1 cellular context compared by ENCODE assay signal in genomic region chr19:34282611-34283519, GRCh38.
TF ChIP-seq lines count a peak whose summit lies in the region.

No MANE protein-coding gene starts in this region.

TF ChIP-seq in SK-N-SH treated with all-trans-retinoic acid at 6 μM for 48 hours, 23 proteins besides CTCF, POLR2A, EP300 and RAD21 (continued from another document):
- TF ChIP-seq TSHZ2 (CRISPR knock-in tag; IDR thresholded peaks at IDR 0.05) (no peak), ZNF70 (CRISPR knock-in tag; IDR thresholded peaks at IDR 0.05) (no peak), ZNF8 (CRISPR knock-in tag; IDR thresholded peaks at IDR 0.05) (no peak), ARNTL (CRISPR knock-in tag; IDR thresholded peaks at IDR 0.05; ENCODE audit: borderline replicate concordance, low read depth) (no peak), ISL1 (CRISPR knock-in tag; IDR thresholded peaks at IDR 0.05) (no peak), ZC3H10 (CRISPR knock-in tag; IDR thresholded peaks at IDR 0.05) (no peak), RARB (CRISPR knock-in tag; IDR thresholded peaks at IDR 0.05) (no peak)
